8 cellular contexts compared by ENCODE assay signal in genomic region chr1:42035830-42036604, GRCh38.
DNase-seq lines count a peak whose midpoint lies in the region; ATAC-seq and TF ChIP-seq lines count a peak whose summit lies in the region.

No MANE protein-coding gene starts in this region.

- peaks cover 15% of the 10 kb centered on the region for H3K4me1 ChIP-seq in suprapubic skin

- POLR2A ChIA-PET in GM10248 (lab: Yijun Ruan, JAX), result no interaction called here

- no peak for TF ChIP-seq CTCF in GM10248 (IDR thresholded peaks at IDR 0.05; ENCODE audit: control extremely low read depth, extremely low read depth, low read depth, missing control alignments)
- TF ChIP-seq CTCF in suprapubic skin (IDR thresholded peaks at IDR 0.05), result no peak

- no peak for TF ChIP-seq POLR2A in suprapubic skin (IDR thresholded peaks at IDR 0.05)

- 4% methylated on average over 28 of the region's 60 CpGs for WGBS in suprapubic skin

- CTCF ChIA-PET in GM10248 (lab: Yijun Ruan, JAX), result interaction anchor here (1.0 to 1.1 kb wide), 3 partner anchors 9 to 297 kb away, joined by 3 to 7 read pairs (median 3); no protein-coding TSS in a partner anchor

- no peaks in the 10 kb centered on the region for H3K36me3 ChIP-seq in suprapubic skin

- peak; percentile 89 for ATAC-seq in HG02571 (IDR thresholded peaks at IDR 0.05; ENCODE audit: unreplicated experiment)

- DNase-seq in GM10248 (ENCODE audit: extremely low spot score) (peak; percentile 99), MV-4-11 (lab: John Stamatoyannopoulos, UW) (peak; percentile 86), SK-N-DZ (ENCODE audit: low spot score) (peak; percentile 87), glomerular visceral epithelial cell (ENCODE audit: extremely low spot score) (peak; percentile 93), occipital lobe (lab: John Stamatoyannopoulos, UW) (peak; percentile 94), suprapubic skin (ENCODE audit: low spot score in 2 of 2) (peak; percentile 97)
- DNase-seq in activated naive CD4-positive, alpha-beta T cell treated with anti-CD3 and anti-CD28 coated beads, Interleukin-2, amount 50 U/mL, for 16 hours, result peak; percentile 99

- peaks cover 9% of the 10 kb centered on the region for H3K27me3 ChIP-seq in suprapubic skin

- no peaks in the 10 kb centered on the region for H3K9me3 ChIP-seq in suprapubic skin

- TF ChIP-seq EP300 in suprapubic skin (IDR thresholded peaks at IDR 0.05), result no peak

- H3K4me3 ChIP-seq in suprapubic skin, result peak overlapping the region; percentile 82

- H3K27ac ChIP-seq in suprapubic skin, result peak overlapping the region; percentile 4

Comparison
In these comparisons a context has a peak if more than half of its experiments do, and no peak if none do; other contexts are left out.
1. Peak in every context shown above with its lines: DNase-seq, ATAC-seq, H3K4me3 ChIP-seq and H3K27ac ChIP-seq.